26 cellular contexts compared by ENCODE assay signal in the genomic region with DNA sequence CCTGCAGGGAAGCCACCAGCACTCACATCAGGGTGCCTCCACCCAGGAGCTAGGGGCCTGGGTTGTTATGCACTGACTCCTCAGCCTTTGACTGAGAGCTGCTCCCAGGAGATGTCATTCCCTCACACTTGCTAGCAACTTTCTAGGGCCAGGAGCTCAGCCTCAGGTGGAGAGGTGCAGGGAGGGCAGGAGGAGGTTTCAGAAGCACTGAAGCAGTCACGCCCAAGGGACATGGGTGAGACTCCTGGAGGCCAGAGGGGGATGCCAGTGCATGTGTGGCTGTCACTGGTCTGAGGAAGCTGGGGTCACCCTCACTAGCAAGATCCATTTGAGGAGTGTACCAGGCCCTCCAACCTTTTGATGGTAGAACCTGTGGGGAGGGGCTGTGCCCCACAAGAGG.
DNase-seq lines count a peak whose midpoint lies in the region; ATAC-seq and TF ChIP-seq lines count a peak whose summit lies in the region.
"Had no signal": no experiment of that assay in that cellular context is flagged by ENCODE, and none has a peak within 500 bp of the region (broad histone marks: within the 10 kb centered on the region; RNA-seq: fewer than 3 reads in every experiment).

No MANE protein-coding gene starts in this region.

- peaks cover 20% of the 10 kb centered on the region for H3K9me3 Mint-ChIP-seq in activated CD4-positive, alpha-beta T cell treated with anti-CD3 and anti-CD28 coated beads, Interleukin-2, amount 10 ng/mL, durations not matched to agents 7 days and 5 days

- H3K27me3 ChIP-seq in left ventricle myocardium inferior (ENCODE audit: low read depth) (no peaks in the 10 kb centered on the region), heart right ventricle (no peaks in the 10 kb centered on the region)
- H3K27me3 ChIP-seq: BE2C, SJCRH30 had no signal

- H3K27me3 Mint-ChIP-seq in activated CD4-positive, alpha-beta T cell treated with anti-CD3 and anti-CD28 coated beads, Interleukin-2, amount 10 ng/mL, durations not matched to agents 7 days and 5 days: no peaks in the 10 kb centered on the region

- H3K4me1 Mint-ChIP-seq in activated CD4-positive, alpha-beta T cell treated with anti-CD3 and anti-CD28 coated beads, Interleukin-2, amount 10 ng/mL, durations not matched to agents 7 days and 5 days: peaks cover 53% of the 10 kb centered on the region
- H3K4me1 Mint-ChIP-seq: CD14-positive monocyte had no signal

- H3K9me3 ChIP-seq in left ventricle myocardium inferior (replicated peaks) (peaks cover 38% of the 10 kb centered on the region), heart right ventricle (peaks cover 0 to 34% (median 3%) of the 10 kb centered on the region in 11 donors)
- H3K9me3 ChIP-seq: BE2C, SJCRH30 had no signal

- 98 to 100% methylated on average over 1 of the region's 1 CpG for WGBS in heart right ventricle, 2 donors

- H3K27ac ChIP-seq in left ventricle myocardium inferior (replicated peaks) (peak overlapping the region; percentile 93), heart right ventricle (peak overlapping the region in 4 of 10 donors; percentile 15 to 52 (median 30)), coronary artery (no peak overlapping the region)
- H3K27ac ChIP-seq: SJCRH30 had no signal

- POLR2A ChIA-PET in activated CD4-positive, alpha-beta T cell treated with anti-CD3 and anti-CD28 coated beads, Interleukin-2, amount 10 ng/mL, durations not matched to agents 7 days and 5 days (lab: Charles Lee): no interaction called here

- H3K4me1 ChIP-seq in left ventricle myocardium inferior (peaks cover 46% of the 10 kb centered on the region), heart right ventricle (peaks cover 0 to 40% (median 14%) of the 10 kb centered on the region in 9 donors)
- H3K4me1 ChIP-seq: BE2C had no signal

- H3K4me3 Mint-ChIP-seq in activated CD4-positive, alpha-beta T cell treated with anti-CD3 and anti-CD28 coated beads, Interleukin-2, amount 10 ng/mL, durations not matched to agents 7 days and 5 days: no peak overlapping the region
- H3K4me3 Mint-ChIP-seq: CD14-positive monocyte had no signal

- no peak for DNase-seq in activated CD4-positive, alpha-beta T cell treated with anti-CD3 and anti-CD28 coated beads, Interleukin-2, amount 10 ng/mL, durations not matched to agents 7 days and 5 days
- DNase-seq in activated CD4-positive, alpha-beta T cell treated with anti-CD3 and anti-CD28 coated beads, Interleukin-2, amount 50 U/mL, for 1 hour: no peak
- DNase-seq in left ventricle myocardium inferior: no peak
- DNase-seq in heart right ventricle: no peak
- peak; percentile 72 for DNase-seq in coronary artery (ENCODE audit: low spot score)
- DNase-seq in kidney glomerular epithelial cell (lab: John Stamatoyannopoulos, UW): no peak
- no peak for DNase-seq in NCI-H524 (lab: John Stamatoyannopoulos, UW)
- DNase-seq: 8988T; ACHN; BE2C; Calu3; DMS79 treated with DMSO at 0.1 percent for 48 hours; H7; Kasumi-1; MV-4-11; NCI-H1105; NCI-H1436 treated with DMSO at 0.1 percent for 48 hours; NCI-H1930; NCI-H2107; NCI-H524 treated with DMSO at 0.1 percent for 48 hours; NCI-H82; NK-92 treated with Interleukin-12 subunit alpha and Interleukin-12 subunit beta, amount 100 ng/mL, for 24 hours; PC-3; SJCRH30 had no signal

- intact Hi-C loops in left ventricle myocardium inferior (cut with micrococcal nuclease) (no loop called here), heart right ventricle (cut with DNase I) (loop anchor here in 2 of 10 donors (1.0 to 10.0 kb wide), 2 partner anchors 30 to 111 kb away; no protein-coding TSS in a partner anchor)

- no peak overlapping the region for H3K4me3 ChIP-seq in left ventricle myocardium inferior
- no peak overlapping the region for H3K4me3 ChIP-seq in heart right ventricle
- H3K4me3 ChIP-seq in coronary artery: no peak overlapping the region
- H3K4me3 ChIP-seq: SJCRH30 had no signal

- ATAC-seq in heart right ventricle: no peak
- ATAC-seq: HepG2, PC-3 had no signal

- peak overlapping the region; percentile 28 for H3K27ac Mint-ChIP-seq in activated CD4-positive, alpha-beta T cell treated with anti-CD3 and anti-CD28 coated beads, Interleukin-2, amount 10 ng/mL, durations not matched to agents 7 days and 5 days

- peaks cover 62% of the 10 kb centered on the region for H3K36me3 Mint-ChIP-seq in activated CD4-positive, alpha-beta T cell treated with anti-CD3 and anti-CD28 coated beads, Interleukin-2, amount 10 ng/mL, durations not matched to agents 7 days and 5 days (ENCODE audit: low read depth)

- CTCF ChIA-PET in activated CD4-positive, alpha-beta T cell treated with anti-CD3 and anti-CD28 coated beads, Interleukin-2, amount 10 ng/mL, durations not matched to agents 7 days and 5 days (lab: Charles Lee): interaction anchor here (0.6 to 1.4 kb wide), 3 partner anchors 12 to 33 kb away, joined by 3 to 4 read pairs (median 3); no protein-coding TSS in a partner anchor

- TF ChIP-seq CTCF in left ventricle myocardium inferior (IDR thresholded peaks at IDR 0.05; ENCODE audit: borderline replicate concordance) (no peak), heart right ventricle (IDR thresholded peaks at IDR 0.05) (no peak), coronary artery (IDR thresholded peaks at IDR 0.05) (no peak)

- H3K36me3 ChIP-seq in left ventricle myocardium inferior (peaks cover 69% of the 10 kb centered on the region), heart right ventricle (peaks cover 0 to 79% (median 27%) of the 10 kb centered on the region in 9 donors)
- H3K36me3 ChIP-seq: BE2C had no signal
